In genomic region chr9:131477816-131478419, GRCh38 we compare ENCODE assay signal across 1 cellular context.
A peak's percentile ranks its signal among the peaks of the same experiment; 100 is the strongest.
TF ChIP-seq lines count a peak whose summit lies in the region.

No MANE protein-coding gene starts in this region.

TF ChIP-seq in K562, 482 proteins besides CTCF, POLR2A, EP300 and RAD21 (continued from another document):
- TF ChIP-seq GTF2B (IDR thresholded peaks at IDR 0.05; ENCODE audit: extremely low read depth, insufficient read length) (no peak), AFF4 (CRISPR knock-in tag; IDR thresholded peaks at IDR 0.05) (no peak), NFXL1 (CRISPR knock-in tag; IDR thresholded peaks at IDR 0.05) (no peak), THAP12 (CRISPR knock-in tag; IDR thresholded peaks at IDR 0.05) (no peak), DPF2 (IDR thresholded peaks at IDR 0.05) (no peak), POLR2AphosphoS2 (IDR thresholded peaks at IDR 0.05; ENCODE audit: low read length) (peak; percentile 24; the same call in 1 of the 2 replicates), ZNF57 (CRISPR knock-in tag; IDR thresholded peaks at IDR 0.05) (no peak), TSC22D4 (tag; IDR thresholded peaks at IDR 0.05) (no peak), NCOA2 (IDR thresholded peaks at IDR 0.05; ENCODE audit: partially characterized antibody in 2 of 2) (no peak)
